ENCODE assay signal across 8 cellular contexts in the genomic region with DNA sequence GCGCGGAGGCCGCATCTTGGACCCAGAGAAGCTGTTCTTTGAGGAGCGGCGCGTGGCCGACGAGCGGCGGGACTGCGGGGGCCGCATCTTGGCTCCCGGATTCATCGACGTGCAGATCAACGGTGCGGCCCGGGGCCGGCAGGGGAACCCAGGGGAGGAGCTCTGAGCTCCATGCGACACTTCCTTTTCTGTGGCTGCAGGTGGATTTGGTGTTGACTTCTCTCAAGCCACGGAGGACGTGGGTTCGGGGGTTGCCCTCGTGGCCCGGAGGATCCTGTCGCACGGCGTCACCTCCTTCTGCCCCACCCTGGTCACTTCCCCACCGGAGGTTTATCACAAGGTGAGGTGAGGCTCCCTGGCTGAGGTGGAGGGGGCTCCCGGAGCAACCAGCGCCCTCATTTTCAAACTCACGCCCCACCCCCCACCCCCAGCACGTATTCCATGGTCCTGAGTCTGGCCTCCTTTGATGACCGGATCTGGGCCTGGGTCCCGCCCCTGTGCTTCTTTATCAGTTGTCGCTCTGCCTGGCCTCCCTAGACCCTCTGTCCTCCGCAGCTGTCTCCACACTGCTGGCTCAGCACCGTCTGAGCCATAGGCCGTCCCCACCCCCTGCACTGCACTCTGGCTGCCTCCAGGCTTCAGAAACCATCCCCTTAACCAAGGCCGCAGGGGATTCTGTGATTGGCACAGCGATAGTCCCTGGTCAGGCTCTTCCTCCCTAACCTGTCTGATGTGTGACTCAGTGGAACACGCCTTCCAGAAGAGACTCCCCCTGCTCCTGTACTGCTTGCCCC. TPM values are rescaled to one million over a fixed set of nuclear protein-coding genes. Genes with fewer than 3 reads are reported as not detected.
DNase-seq lines count a peak whose midpoint lies in the region; ATAC-seq, FAIRE-seq and TF ChIP-seq lines count a peak whose summit lies in the region.

No MANE protein-coding gene starts in this region.

- DNase-seq in CD8-positive, alpha-beta memory T cell: peak; percentile 63 to 87 (median 85)
- peak; percentile 33 for DNase-seq in activated CD4-positive, alpha-beta T cell treated with anti-CD3 and anti-CD28 coated beads for 1 hour
- no peak for DNase-seq in H1 (ENCODE audit: low read depth in 1 of 2, low spot score in 2 of 2)
- DNase-seq in upper lobe of right lung: peak; percentile 76
- no peak for DNase-seq in HT-29 (ENCODE audit: low spot score)
- no peak for DNase-seq in NCI-H748 treated with DMSO at 0.1 percent for 48 hours (lab: John Stamatoyannopoulos, UW)

- H2BK12ac ChIP-seq in H1 (ENCODE audit: low read depth, low read length): no peak overlapping the region

- CTCF ChIA-PET in CD8-positive, alpha-beta memory T cell (lab: Charles Lee): interaction anchor here (0.9 to 1.8 kb wide), 4 partner anchors 8 to 20 kb away, joined by 3 to 12 read pairs (median 4); no protein-coding TSS in a partner anchor
- CTCF ChIA-PET in H1 (lab: Charles Lee; ENCODE audit: partially characterized antibody): interaction anchor here (0.6 to 1.2 kb wide), 6 partner anchors 9 to 88 kb away, joined by 3 to 5 read pairs (median 3); partner anchors contain the start of gene CEMP1

- POLR2A ChIA-PET in CD8-positive, alpha-beta memory T cell (lab: Charles Lee): interaction anchor here (0.6 to 3.6 kb wide), 9 partner anchors 8 to 366 kb away, joined by 3 to 65 read pairs (median 5); partner anchors contain the start of genes CEMP1, PDPK1, PGP and TBC1D24
- POLR2A ChIA-PET in H1 (lab: Charles Lee; ENCODE audit: partially characterized antibody): interaction anchor here (0.6 to 7.6 kb wide), 17 partner anchors 10 to 322 kb away, joined by 3 to 108 read pairs (median 4); partner anchors contain the start of genes CEMP1, ECI1, NTN3 and PDPK1

- no peak for TF ChIP-seq RAD21 in H1 (IDR thresholded peaks at IDR 0.05 in 1 of 2, conservative IDR thresholded peaks at IDR 0.05 in 1 of 2; ENCODE audit: low read depth in 2 of 2, low read length in 2 of 2)

- peaks cover 10 to 40% of the 10 kb centered on the region in 2 experiments for H3K79me2 ChIP-seq in H1 (ENCODE audit: control insufficient read depth in 1 of 2, insufficient read depth in 2 of 2, low read length in 2 of 2)

- WGBS in H1 (ENCODE audit: extremely low coverage in 1 of 2, insufficient coverage in 1 of 2, insufficient read length in 1 of 2, insufficient replicate concordance in 2 of 2, low coverage in 1 of 2, low lambda C conversion rate in 2 of 2, missing lambda C conversion rate in 1 of 2), 2 experiments: 58% methylated on average over 25 of the region's 42 CpGs; no CpG with 5 or more reads in 1 of the 2 experiments

- H3K4ac ChIP-seq in H1 (replicated peaks; ENCODE audit: insufficient read length, low read depth, low read length): no peak overlapping the region

- intact Hi-C loops in upper lobe of right lung (cut with DNase I): no loop called here

- TF ChIP-seq EP300 in H1 (IDR thresholded peaks at IDR 0.05; ENCODE audit: borderline replicate concordance in 1 of 2, low read depth in 2 of 2, low read length in 2 of 2): no peak

- TF ChIP-seq CTCF in H1 (IDR thresholded peaks at IDR 0.05; ENCODE audit: control extremely low read depth in 1 of 3, insufficient read depth in 1 of 3, low read depth in 1 of 3, low read length in 3 of 3): peak in 1 of 3 experiments; percentile 4; a peak in 1 of 4 replicates
- no peak for TF ChIP-seq CTCF in upper lobe of right lung (IDR thresholded peaks at IDR 0.05)

- H3K4me1 ChIP-seq in CD8-positive, alpha-beta memory T cell (ENCODE audit: insufficient read depth, low read length): peaks cover 44% of the 10 kb centered on the region
- H3K4me1 ChIP-seq in H1 (replicated peaks in 1 of 4; ENCODE audit: control insufficient read depth in 3 of 4, insufficient read depth in 4 of 4, low read length in 3 of 4) (peaks cover 0 to 10% (median 1%) of the 10 kb centered on the region in 4 experiments; a peak in 5 of 7 replicates), mucosa of stomach (ENCODE audit: control insufficient read depth, insufficient read depth, low read length) (peaks cover 41% of the 10 kb centered on the region), upper lobe of right lung (peaks cover 46% of the 10 kb centered on the region)

- no peaks in the 10 kb centered on the region for H3K27me3 ChIP-seq in CD8-positive, alpha-beta memory T cell (ENCODE audit: insufficient read depth, low read length, poor library complexity, severe bottlenecking)
- no peaks in the 10 kb centered on the region for H3K27me3 ChIP-seq in H1 (replicated peaks in 1 of 4; ENCODE audit: control insufficient read depth in 3 of 4, extremely low read depth in 1 of 4, insufficient read depth in 3 of 4, low read length in 3 of 4)
- no peaks in the 10 kb centered on the region for H3K27me3 ChIP-seq in mucosa of stomach (ENCODE audit: control insufficient read depth, insufficient read depth, low read length)
- no peaks in the 10 kb centered on the region for H3K27me3 ChIP-seq in upper lobe of right lung

- no peak for FAIRE-seq in H1 (lab: Jason Lieb, UNC)

- no peak overlapping the region for H4K91ac ChIP-seq in H1 (replicated peaks; ENCODE audit: insufficient read length, low read length)

- H2AK5ac ChIP-seq in H1 (ENCODE audit: low read depth, low read length): no peak overlapping the region

- ATAC-seq in HG03280 (IDR thresholded peaks at IDR 0.05; ENCODE audit: unreplicated experiment) (peak; percentile 21), upper lobe of right lung (peak; percentile 36)

- peaks cover 19% of the 10 kb centered on the region for H3K36me3 ChIP-seq in CD8-positive, alpha-beta memory T cell (ENCODE audit: insufficient read depth, low read length)
- H3K36me3 ChIP-seq in H1 (ENCODE audit: control insufficient read depth in 2 of 4, insufficient read depth in 4 of 4, low read length in 3 of 4) (peaks cover 2 to 15% (median 5%) of the 10 kb centered on the region in 4 experiments; a peak in 5 of 8 replicates), mucosa of stomach (ENCODE audit: control insufficient read depth, insufficient read depth, low read length) (no peaks in the 10 kb centered on the region), upper lobe of right lung (peaks cover 48% of the 10 kb centered on the region)

- H4K20me1 ChIP-seq in H1 (replicated peaks in 1 of 2; ENCODE audit: control insufficient read depth in 1 of 2, insufficient read depth in 2 of 2, low read length in 2 of 2): peaks cover 21 to 26% of the 10 kb centered on the region in 2 experiments

- no peak overlapping the region for H3K56ac ChIP-seq in H1 (replicated peaks; ENCODE audit: insufficient read length, low read depth, low read length)

- peak overlapping the region; percentile 58 for H3K4me3 ChIP-seq in CD8-positive, alpha-beta memory T cell (ENCODE audit: low read length)
- peak overlapping the region; percentile 45 to 87 (median 80) for H3K4me3 ChIP-seq in H1 (ENCODE audit: extremely low read depth in 1 of 4, insufficient read depth in 2 of 4, low read depth in 3 of 4, low read length in 4 of 4)
- no peak overlapping the region for H3K4me3 ChIP-seq in mucosa of stomach (ENCODE audit: low read length)
- peak overlapping the region; percentile 67 for H3K4me3 ChIP-seq in upper lobe of right lung

- no peak; a peak in 1 of 3 replicates for TF ChIP-seq POLR2A in H1 (IDR thresholded peaks at IDR 0.05; ENCODE audit: control extremely low read depth in 1 of 2, low read depth in 2 of 2, low read length in 2 of 2)

- peaks cover 5% of the 10 kb centered on the region; the same call in 1 of the 2 replicates for H3K23me2 ChIP-seq in H1 (ENCODE audit: low read depth, low read length)

- H4K5ac ChIP-seq in H1 (ENCODE audit: insufficient read length, low read depth, low read length): no peak overlapping the region

- H3K9me3 ChIP-seq in CD8-positive, alpha-beta memory T cell (ENCODE audit: low read length): no peaks in the 10 kb centered on the region
- H3K9me3 ChIP-seq in H1 (ENCODE audit: insufficient read depth in 2 of 2, low read depth in 1 of 2, low read length in 1 of 2) (no peaks in the 10 kb centered on the region), mucosa of stomach (ENCODE audit: control insufficient read depth, low read length) (no peaks in the 10 kb centered on the region), upper lobe of right lung (no peaks in the 10 kb centered on the region)

- H3K79me1 ChIP-seq in H1 (ENCODE audit: low read depth, low read length): peaks cover 23% of the 10 kb centered on the region

- peaks cover 0 to 65% (median 7%) of the 10 kb centered on the region in 3 donors for H3K36me3 Mint-ChIP-seq in CD8-positive, alpha-beta memory T cell

- H3K9me3 Mint-ChIP-seq in CD8-positive, alpha-beta memory T cell: no peaks in the 10 kb centered on the region

- peaks cover 48 to 63% (median 50%) of the 10 kb centered on the region in 3 donors for H3K4me1 Mint-ChIP-seq in CD8-positive, alpha-beta memory T cell

- H2AFZ ChIP-seq in H1 (ENCODE audit: low read length): no peak overlapping the region

- peak overlapping the region; percentile 90 to 98 (median 92) for H3K4me3 Mint-ChIP-seq in CD8-positive, alpha-beta memory T cell

- peaks cover 0 to 7% of the 10 kb centered on the region in 2 donors for H3K27me3 Mint-ChIP-seq in CD8-positive, alpha-beta memory T cell

- H3K9ac ChIP-seq in H1 (replicated peaks in 1 of 4; ENCODE audit: extremely low read depth in 1 of 4, low read depth in 3 of 4, low read length in 3 of 4) (peak overlapping the region; percentile 70 to 87 (median 76)), mucosa of stomach (ENCODE audit: low read length) (peak overlapping the region; percentile 11)

- H3K18ac ChIP-seq in H1 (ENCODE audit: extremely low read depth, low read length): no peak overlapping the region; the same call in 1 of the 2 replicates

- H2BK15ac ChIP-seq in H1 (ENCODE audit: low read length): no peak overlapping the region

- peak overlapping the region; percentile 73 for H3K27ac ChIP-seq in CD8-positive, alpha-beta memory T cell (ENCODE audit: low read depth, low read length)
- no peak overlapping the region for H3K27ac ChIP-seq in H1 (ENCODE audit: low read depth, low read length)
- peak overlapping the region; percentile 58 for H3K27ac ChIP-seq in upper lobe of right lung

- H3K14ac ChIP-seq in H1 (ENCODE audit: insufficient read length): no peak overlapping the region

- H3K4me2 ChIP-seq in H1 (ENCODE audit: insufficient read depth in 1 of 2, low read depth in 2 of 2, low read length in 2 of 2): peak overlapping the region; percentile 90

- peak overlapping the region; percentile 92 to 99 (median 96) for H3K27ac Mint-ChIP-seq in CD8-positive, alpha-beta memory T cell

- H2BK120ac ChIP-seq in H1 (replicated peaks; ENCODE audit: low read depth, low read length): no peak overlapping the region

- H2BK5ac ChIP-seq in H1 (ENCODE audit: low read depth, low read length): no peak overlapping the region

- no peak overlapping the region for H2BK20ac ChIP-seq in H1 (ENCODE audit: low read length)

- no peak overlapping the region for H3K23ac ChIP-seq in H1 (ENCODE audit: insufficient read length)

- peak overlapping the region; percentile 91 for H4K8ac ChIP-seq in H1 (ENCODE audit: extremely low read depth, insufficient read depth, low read length)

RNA-seq across cellular contexts. Expression of gene AMDHD2, which starts 0.8 kb away (rescaled TPM):
- 10 to 100 TPM; 34.1 to 35.5 TPM for total RNA-seq in CD8-positive, alpha-beta memory T cell
- 21.2 TPM for polyA plus RNA-seq in CD8-positive, alpha-beta memory T cell
- total RNA-seq in H1 (2021; fragmentation: NEBNext Ultra II Directional; extraction: Animal tissue kit (Norgen Biotek cat#: 25700)): 43.0 and 45.0 TPM in 2 replicates
- 54.6 and 77.1 TPM in 2 replicates for polyA plus RNA-seq in H1 (2011; rRNA removed)
- polyA plus RNA-seq in H1 (2011; cell fraction: cytosol; rRNA removed): 63.4 TPM
- 345 TPM for polyA plus RNA-seq in H1 (2011; cell fraction: nucleus; rRNA removed)
- 36.6 to 63.3 TPM (median 57.3 TPM) in 4 replicates for polyA plus RNA-seq in H1 (2012, experiment 1 of 2)
- polyA plus RNA-seq in H1 (2012, experiment 2 of 2): 26.8 TPM
- polyA plus RNA-seq in H1 (2013, experiment 1 of 2): 19.9 TPM
- 18.3 TPM for polyA plus RNA-seq in H1 (2013, experiment 2 of 2)
- polyA minus RNA-seq in H1 (2011; rRNA and poly(A)+ RNA removed): 15.9 and 28.8 TPM in 2 replicates
- 36.0 TPM for polyA minus RNA-seq in H1 (2011; cell fraction: cytosol; rRNA and poly(A)+ RNA removed)
- polyA minus RNA-seq in H1 (2011; cell fraction: nucleus; rRNA and poly(A)+ RNA removed): 89.1 TPM
- 61.7 TPM for total RNA-seq in upper lobe of right lung
- total RNA-seq in HT-29 (2014; rRNA removed; shearing (Covaris generic)): 112 and 114 TPM in 2 replicates

RNA-seq across cellular contexts. Expression of gene ATP6V0C, which starts 7.2 kb away (rescaled TPM):
- total RNA-seq in CD8-positive, alpha-beta memory T cell: 100 to 1,000 TPM; 154 to 157 TPM
- 101 TPM for polyA plus RNA-seq in CD8-positive, alpha-beta memory T cell
- total RNA-seq in H1 (2021; fragmentation: NEBNext Ultra II Directional; extraction: Animal tissue kit (Norgen Biotek cat#: 25700)): 176 and 199 TPM in 2 replicates
- polyA plus RNA-seq in H1 (2011; rRNA removed): 125 and 218 TPM in 2 replicates
- polyA plus RNA-seq in H1 (2011; cell fraction: cytosol; rRNA removed): 35.7 TPM
- 80.2 TPM for polyA plus RNA-seq in H1 (2011; cell fraction: nucleus; rRNA removed)
- 161 to 288 TPM (median 238 TPM) in 4 replicates for polyA plus RNA-seq in H1 (2012, experiment 1 of 2)
- 371 TPM for polyA plus RNA-seq in H1 (2012, experiment 2 of 2)
- polyA plus RNA-seq in H1 (2013, experiment 1 of 2): 359 TPM
- polyA plus RNA-seq in H1 (2013, experiment 2 of 2): 478 TPM
- polyA minus RNA-seq in H1 (2011; rRNA and poly(A)+ RNA removed): 15.2 and 20.3 TPM in 2 replicates
- 225 TPM for polyA minus RNA-seq in H1 (2011; cell fraction: cytosol; rRNA and poly(A)+ RNA removed)
- 36.2 TPM for polyA minus RNA-seq in H1 (2011; cell fraction: nucleus; rRNA and poly(A)+ RNA removed)
- total RNA-seq in upper lobe of right lung: 298 TPM
- total RNA-seq in HT-29 (2014; rRNA removed; shearing (Covaris generic)): 99.9 and 117 TPM in 2 replicates

RNA-seq across cellular contexts. Expression of gene CEMP1, which starts 10.2 kb away (rescaled TPM):
- under 1 TPM in 1 of 2 experiments, not detected in 1; 0.16 TPM for total RNA-seq in CD8-positive, alpha-beta memory T cell
- polyA plus RNA-seq in CD8-positive, alpha-beta memory T cell: 3.3 TPM
- total RNA-seq in H1 (2021; fragmentation: NEBNext Ultra II Directional; extraction: Animal tissue kit (Norgen Biotek cat#: 25700)): not detected in 2 replicates
- 0.08 TPM in 1 of 2 replicates, not detected in the other for polyA plus RNA-seq in H1 (2011; rRNA removed)
- polyA plus RNA-seq in H1 (2011; cell fraction: cytosol; rRNA removed): 0.05 TPM
- polyA plus RNA-seq in H1 (2011; cell fraction: nucleus; rRNA removed): 0.11 TPM
- 6.9 to 11.1 TPM (median 8.1 TPM) in 3 of 4 replicates, not detected in the other for polyA plus RNA-seq in H1 (2012, experiment 1 of 2)
- polyA plus RNA-seq in H1 (2012, experiment 2 of 2): 6.9 TPM
- polyA plus RNA-seq in H1 (2013, experiment 1 of 2): not detected
- polyA plus RNA-seq in H1 (2013, experiment 2 of 2): not detected
- polyA minus RNA-seq in H1 (2011; rRNA and poly(A)+ RNA removed): 0.32 TPM in 1 of 2 replicates, not detected in the other
- polyA minus RNA-seq in H1 (2011; cell fraction: cytosol; rRNA and poly(A)+ RNA removed): not detected
- 3.1 TPM for polyA minus RNA-seq in H1 (2011; cell fraction: nucleus; rRNA and poly(A)+ RNA removed)
- total RNA-seq in upper lobe of right lung: 1.4 TPM
- 0.84 TPM in 1 of 2 replicates, not detected in the other for total RNA-seq in HT-29 (2014; rRNA removed; shearing (Covaris generic))

RNA-seq across cellular contexts. Expression of gene PDPK1, which starts 16.8 kb away (rescaled TPM):
- total RNA-seq in CD8-positive, alpha-beta memory T cell: 10 to 100 TPM; 56.8 to 58.5 TPM
- polyA plus RNA-seq in CD8-positive, alpha-beta memory T cell: 46.2 TPM
- total RNA-seq in H1 (2021; fragmentation: NEBNext Ultra II Directional; extraction: Animal tissue kit (Norgen Biotek cat#: 25700)): 27.8 and 28.0 TPM in 2 replicates
- 13.8 and 17.1 TPM in 2 replicates for polyA plus RNA-seq in H1 (2011; rRNA removed)
- 15.6 TPM for polyA plus RNA-seq in H1 (2011; cell fraction: cytosol; rRNA removed)
- 22.5 TPM for polyA plus RNA-seq in H1 (2011; cell fraction: nucleus; rRNA removed)
- polyA plus RNA-seq in H1 (2012, experiment 1 of 2): 12.5 to 17.7 TPM (median 16.7 TPM) in 4 replicates
- 5.3 TPM for polyA plus RNA-seq in H1 (2012, experiment 2 of 2)
- polyA plus RNA-seq in H1 (2013, experiment 1 of 2): 11.7 TPM
- polyA plus RNA-seq in H1 (2013, experiment 2 of 2): 11.2 TPM
- polyA minus RNA-seq in H1 (2011; rRNA and poly(A)+ RNA removed): 28.8 and 34.6 TPM in 2 replicates
- polyA minus RNA-seq in H1 (2011; cell fraction: cytosol; rRNA and poly(A)+ RNA removed): 22.6 TPM
- 28.4 TPM for polyA minus RNA-seq in H1 (2011; cell fraction: nucleus; rRNA and poly(A)+ RNA removed)
- 90.9 TPM for total RNA-seq in upper lobe of right lung
- 21.2 and 23.7 TPM in 2 replicates for total RNA-seq in HT-29 (2014; rRNA removed; shearing (Covaris generic))

RNA-seq across cellular contexts. Expression of gene TBC1D24, which starts 46.1 kb away (rescaled TPM):
- 10 to 100 TPM; 28.3 to 32.7 TPM for total RNA-seq in CD8-positive, alpha-beta memory T cell
- 3.5 TPM for polyA plus RNA-seq in CD8-positive, alpha-beta memory T cell
- total RNA-seq in H1 (2021; fragmentation: NEBNext Ultra II Directional; extraction: Animal tissue kit (Norgen Biotek cat#: 25700)): 18.6 and 21.5 TPM in 2 replicates
- polyA plus RNA-seq in H1 (2011; rRNA removed): 8.7 and 13.3 TPM in 2 replicates
- polyA plus RNA-seq in H1 (2011; cell fraction: cytosol; rRNA removed): 9.4 TPM
- 22.2 TPM for polyA plus RNA-seq in H1 (2011; cell fraction: nucleus; rRNA removed)
- polyA plus RNA-seq in H1 (2012, experiment 1 of 2): 7.7 to 10.3 TPM (median 9.2 TPM) in 4 replicates
- polyA plus RNA-seq in H1 (2012, experiment 2 of 2): 4.2 TPM
- 7.5 TPM for polyA plus RNA-seq in H1 (2013, experiment 1 of 2)
- polyA plus RNA-seq in H1 (2013, experiment 2 of 2): 7.0 TPM
- 13.1 and 14.6 TPM in 2 replicates for polyA minus RNA-seq in H1 (2011; rRNA and poly(A)+ RNA removed)
- 15.0 TPM for polyA minus RNA-seq in H1 (2011; cell fraction: cytosol; rRNA and poly(A)+ RNA removed)
- polyA minus RNA-seq in H1 (2011; cell fraction: nucleus; rRNA and poly(A)+ RNA removed): 13.0 TPM
- total RNA-seq in upper lobe of right lung: 43.7 TPM
- total RNA-seq in HT-29 (2014; rRNA removed; shearing (Covaris generic)): 16.5 and 16.6 TPM in 2 replicates

Comparison
In these comparisons a context has a peak if more than half of its experiments do, and no peak if none do; other contexts are left out.
1. DNase-seq: peak in CD8-positive, alpha-beta memory T cell (5 of 5), activated CD4-positive, alpha-beta T cell treated with anti-CD3 and anti-CD28 coated beads for 1 hour (single experiment) and upper lobe of right lung (single experiment); none in H1 (0 of 2), HT-29 (single experiment) and NCI-H748 treated with DMSO at 0.1 percent for 48 hours (single experiment).